ENCODE assay signal across 8 cellular contexts in genomic region chr11:68311155-68312116, GRCh38. TPM values are rescaled to one million over a fixed set of nuclear protein-coding genes. Genes with fewer than 3 reads are reported as not detected.
DNase-seq lines count a peak whose midpoint lies in the region; ATAC-seq and TF ChIP-seq lines count a peak whose summit lies in the region.

No MANE protein-coding gene starts in this region.

- H3K4me1 ChIP-seq in BLaER1 = peaks cover 81% of the 10 kb centered on the region
- H3K4me1 ChIP-seq in body of pancreas = peaks cover 36% of the 10 kb centered on the region

- ATAC-seq in body of pancreas = peak; percentile 1
- ATAC-seq in HG03521 (IDR thresholded peaks at IDR 0.05; ENCODE audit: unreplicated experiment) = no peak

- H3K9me3 Mint-ChIP-seq in nephron = no peaks in the 10 kb centered on the region

- TF ChIP-seq CTCF in body of pancreas (IDR thresholded peaks at IDR 0.05) (no peak), nephron (IDR thresholded peaks at IDR 0.05; ENCODE audit: unreplicated experiment in 3 of 3) (no peak)

- peak overlapping the region; percentile 14; the same call in 1 of the 2 replicates for H3K9ac ChIP-seq in BLaER1

- H3K27ac Mint-ChIP-seq in nephron = peak overlapping the region; percentile 18 to 82 (median 71)

- H4K20me1 ChIP-seq in BLaER1 = peaks cover 23% of the 10 kb centered on the region

- WGBS in body of pancreas, 2 donors = 82 to 85% methylated on average over 25 of the region's 25 CpGs

- peak overlapping the region; percentile 95 for H3K4me2 ChIP-seq in BLaER1

- peak overlapping the region; percentile 99 for H3K27ac ChIP-seq in BLaER1
- peak overlapping the region; percentile 54 to 86 (median 74) for H3K27ac ChIP-seq in body of pancreas

- peaks cover 50% of the 10 kb centered on the region for H3K4me1 Mint-ChIP-seq in nephron

- peak overlapping the region; percentile 69 to 86 (median 85) for H3K4me3 Mint-ChIP-seq in nephron

- TF ChIP-seq POLR2A in body of pancreas (IDR thresholded peaks at IDR 0.05) = no peak

- H3K4me3 ChIP-seq in BLaER1 = peak overlapping the region; percentile 99; the same call in 1 of the 2 replicates
- no peak overlapping the region for H3K4me3 ChIP-seq in body of pancreas

- H3K27me3 Mint-ChIP-seq in nephron (ENCODE audit: low read depth) = peaks cover 14% of the 10 kb centered on the region

- H3K9me3 ChIP-seq in BLaER1 (no peaks in the 10 kb centered on the region), body of pancreas (no peaks in the 10 kb centered on the region)

- H3K36me3 ChIP-seq in BLaER1 (peaks cover 1% of the 10 kb centered on the region; the same call in 1 of the 2 replicates), body of pancreas (replicated peaks in 1 of 2; ENCODE audit: insufficient read depth in 1 of 2, low read depth in 2 of 2) (no peaks in the 10 kb centered on the region)

- H3K27me3 ChIP-seq in BLaER1 = no peaks in the 10 kb centered on the region
- no peaks in the 10 kb centered on the region for H3K27me3 ChIP-seq in body of pancreas

- intact Hi-C loops in body of pancreas (cut with DNase I) = no loop called here

- H3K36me3 Mint-ChIP-seq in nephron (ENCODE audit: low read depth) = no peaks in the 10 kb centered on the region

- DNase-seq in HuH-7.5 (ENCODE audit: low spot score) (peak; percentile 61), body of pancreas (peak in 3 of 4 donors; percentile 22 to 44 (median 36)), NCI-H226 (no peak), glomerular visceral epithelial cell (ENCODE audit: extremely low spot score) (no peak)
- DNase-seq in stimulated activated CD4-positive, alpha-beta T cell treated with anti-CD3 and anti-CD28 coated beads, Interleukin-4, amount 100 ng/mL, for 24 hours = no peak

RNA-seq across cellular contexts. Expression of gene LRP5, which starts 1.0 kb away (rescaled TPM):
- 10 to 100 TPM; 43.3 to 63.6 TPM for total RNA-seq in body of pancreas

RNA-seq across cellular contexts. Expression of gene C11orf24, which starts 39.7 kb away (rescaled TPM):
- 10 to 100 TPM in 1 of 2 donors, 1 to 10 TPM in 1; 8.2 to 14.3 TPM for total RNA-seq in body of pancreas

Comparison
In these comparisons a context has a peak if more than half of its experiments do, and no peak if none do; other contexts are left out.
1. DNase-seq: peak in HuH-7.5 (single experiment) and body of pancreas (3 of 4); none in NCI-H226 (single experiment), stimulated activated CD4-positive, alpha-beta T cell treated with anti-CD3 and anti-CD28 coated beads, Interleukin-4, amount 100 ng/mL, for 24 hours (single experiment) and glomerular visceral epithelial cell (single experiment).